Comparison of ENCODE assay signal across 11 cellular contexts in genomic region chr3:3851621-3852323, GRCh38. TPM values are rescaled to one million over a fixed set of nuclear protein-coding genes. Genes with fewer than 3 reads are reported as not detected.
DNase-seq lines count a peak whose midpoint lies in the region; ATAC-seq and TF ChIP-seq lines count a peak whose summit lies in the region.
"Had no signal": no experiment of that assay in that cellular context is flagged by ENCODE, and none has a peak within 500 bp of the region (broad histone marks: within the 10 kb centered on the region; RNA-seq: fewer than 3 reads in every experiment).

No MANE protein-coding gene starts in this region.

- H3K4me1 ChIP-seq in H9 (ENCODE audit: insufficient read depth, low read length) (peaks cover 3% of the 10 kb centered on the region; the same call in 1 of the 2 replicates), HAP-1 (peaks cover 15% of the 10 kb centered on the region)

- H2BK15ac ChIP-seq in H9 (ENCODE audit: low read depth, low read length) = no peak overlapping the region

- no peak overlapping the region for H3K4me3 ChIP-seq in HAP-1
- H3K4me3 ChIP-seq: skin epidermis had no signal

- no peak overlapping the region for H3K27ac ChIP-seq in H9 (ENCODE audit: insufficient read length, low read depth, low read length)
- H3K27ac ChIP-seq: skin epidermis had no signal

- no peak overlapping the region for H2AK5ac ChIP-seq in H9 (ENCODE audit: insufficient read length, low read length)

- no peaks in the 10 kb centered on the region for H3K27me3 ChIP-seq in H9 (ENCODE audit: insufficient read depth, low read length)
- no peaks in the 10 kb centered on the region for H3K27me3 ChIP-seq in HAP-1 (ENCODE audit: low read depth)

- H4K8ac ChIP-seq in H9 (replicated peaks; ENCODE audit: insufficient read length, low read depth, low read length) = no peak overlapping the region

- no CpG with 5 or more reads among the region's 4 CpGs for WGBS in H9 (ENCODE audit: extremely low coverage, insufficient read length, low lambda C conversion rate)

- no peaks in the 10 kb centered on the region for H3K36me3 ChIP-seq in HAP-1 (replicated peaks)

- H3K9ac ChIP-seq in H9 (ENCODE audit: extremely low read depth, insufficient read length, low read length) = no peak overlapping the region

- H2BK120ac ChIP-seq in H9 (ENCODE audit: low read depth, low read length, poor library complexity, severe bottlenecking) = no peak overlapping the region

- no peak overlapping the region for H3K4ac ChIP-seq in H9 (ENCODE audit: low read depth, low read length)

- H2BK20ac ChIP-seq in H9 (ENCODE audit: low read depth, low read length, poor library complexity, severe bottlenecking) = no peak overlapping the region

- H4K91ac ChIP-seq in H9 (ENCODE audit: insufficient read length, low read depth, low read length) = no peak overlapping the region

- H3K56ac ChIP-seq in H9 (ENCODE audit: insufficient read length, low read depth, low read length) = no peak overlapping the region

- H2AFZ ChIP-seq in H9 (ENCODE audit: low read length) = no peak overlapping the region

- DNase-seq in memory B cell (ENCODE audit: low spot score in 2 of 2) (no peak), H9 (no peak), NK-92 (lab: John Stamatoyannopoulos, UW; ENCODE audit: unreplicated experiment) (no peak), HAP-1 (ENCODE audit: low spot score in 2 of 2) (no peak), NCI-H446 treated with DMSO at 0.1 percent for 48 hours (lab: John Stamatoyannopoulos, UW) (no peak)
- DNase-seq: CD8-positive, alpha-beta memory T cell; T-helper 17 cell had no signal

- no peaks in the 10 kb centered on the region for H3K79me1 ChIP-seq in H9 (ENCODE audit: insufficient read depth, low read depth, low read length, poor library complexity, severe bottlenecking)

- ATAC-seq in GM18867 (IDR thresholded peaks at IDR 0.05; ENCODE audit: unreplicated experiment) (peak; percentile 78), GM21515 (IDR thresholded peaks at IDR 0.05; ENCODE audit: unreplicated experiment) (peak; percentile 97), HG03066 (IDR thresholded peaks at IDR 0.05; ENCODE audit: low read depth, unreplicated experiment) (peak; percentile 75), memory B cell (ENCODE audit: low read depth) (peak; percentile 92)
- ATAC-seq: T-helper 17 cell had no signal

- no peak for TF ChIP-seq CTCF in H9 (conservative IDR thresholded peaks at IDR 0.05)

- H3K9me3 ChIP-seq in H9 (ENCODE audit: control insufficient read depth, low read depth, low read length) = no peaks in the 10 kb centered on the region
- H3K9me3 ChIP-seq in HAP-1 = no peaks in the 10 kb centered on the region

- H3K4me1 Mint-ChIP-seq in memory B cell (peaks cover 7% of the 10 kb centered on the region), H9 (peaks cover 38 to 41% of the 10 kb centered on the region in 2 experiments)
- H3K4me1 Mint-ChIP-seq: CD8-positive, alpha-beta memory T cell; T-helper 17 cell had no signal

- no peak overlapping the region for H2BK12ac ChIP-seq in H9 (ENCODE audit: insufficient read length, low read depth, low read length)

- no peak overlapping the region for H3K18ac ChIP-seq in H9 (ENCODE audit: insufficient read length, low read depth, low read length)

- H3K14ac ChIP-seq in H9 (ENCODE audit: insufficient read depth, low read length) = no peak overlapping the region

- in situ Hi-C loops in HAP-1 (cut with MboI; ENCODE audit: low sequenced_read_pairs) = no loop called here

- H3K27ac Mint-ChIP-seq in memory B cell = no peak overlapping the region
- no peak overlapping the region; a peak in 1 of 7 replicates for H3K27ac Mint-ChIP-seq in H9
- H3K27ac Mint-ChIP-seq: CD8-positive, alpha-beta memory T cell; T-helper 17 cell had no signal

- H3T11ph ChIP-seq in H9 (ENCODE audit: low read length) = no peak overlapping the region

- H3K36me3 Mint-ChIP-seq in memory B cell (no peaks in the 10 kb centered on the region), H9 (ENCODE audit: insufficient read depth in 1 of 3, low read depth in 3 of 3) (peaks cover 2 to 15% (median 12%) of the 10 kb centered on the region in 3 experiments; a peak in 6 of 7 replicates)
- H3K36me3 Mint-ChIP-seq: CD8-positive, alpha-beta memory T cell had no signal

- H3K79me2 ChIP-seq in H9 (ENCODE audit: insufficient read depth, low read length) = no peaks in the 10 kb centered on the region

- H3K4me3 Mint-ChIP-seq in memory B cell (no peak overlapping the region), H9 (no peak overlapping the region)
- H3K4me3 Mint-ChIP-seq: CD8-positive, alpha-beta memory T cell; T-helper 17 cell had no signal

- no peak overlapping the region for H3K4me2 ChIP-seq in H9 (ENCODE audit: insufficient read depth, insufficient read length, low read length)

- no peaks in the 10 kb centered on the region for H4K20me1 ChIP-seq in H9 (ENCODE audit: control insufficient read depth, insufficient read depth, insufficient read length)

- no peaks in the 10 kb centered on the region for H3K27me3 Mint-ChIP-seq in memory B cell
- no peaks in the 10 kb centered on the region for H3K27me3 Mint-ChIP-seq in H9 (ENCODE audit: low read depth)
- H3K27me3 Mint-ChIP-seq: T-helper 17 cell had no signal

- no peaks in the 10 kb centered on the region for H3K23me2 ChIP-seq in H9 (ENCODE audit: insufficient read length, low read depth, low read length, poor library complexity, severe bottlenecking)

- no peaks in the 10 kb centered on the region for H3K9me3 Mint-ChIP-seq in memory B cell
- H3K9me3 Mint-ChIP-seq in H9 = no peaks in the 10 kb centered on the region

- no peak overlapping the region for H2BK5ac ChIP-seq in H9 (ENCODE audit: insufficient read length, low read length)

- no peak overlapping the region for H3K23ac ChIP-seq in H9 (ENCODE audit: insufficient read length, low read depth, low read length)

- no peak overlapping the region for H4K5ac ChIP-seq in H9 (ENCODE audit: insufficient read length, low read depth, low read length)

RNA-seq across cellular contexts. Expression of gene LRRN1, which starts 52.5 kb away (rescaled TPM):
- total RNA-seq in H9 (2021) = 269 and 271 TPM in 2 replicates
- total RNA-seq: T-helper 17 cell had no signal
